Comparison of ENCODE assay signal across 26 cellular contexts in genomic region chr18:28095631-28096030, GRCh38.
"Had no signal": no experiment of that assay in that cellular context is flagged by ENCODE, and none has a peak within 500 bp of the region (broad histone marks: within the 10 kb centered on the region; RNA-seq: fewer than 3 reads in every experiment).

No MANE protein-coding gene starts in this region.

- DNase-seq: activated CD4-positive, alpha-beta memory T cell treated with anti-CD3 and anti-CD28 coated beads, Interleukin-2, amount 10 ng/mL, durations not matched to agents 7 days and 5 days; activated CD4-positive, alpha-beta T cell treated with anti-CD3 and anti-CD28 coated beads, Interleukin-2, amount 10 ng/mL, durations not matched to agents 7 days and 5 days; activated CD4-positive, CD25-positive, alpha-beta regulatory T cell; activated gamma-delta T cell; activated naive CD4-positive, alpha-beta T cell treated with anti-CD3 and anti-CD28 coated beads for 36 hours; activated T-cell treated with anti-CD3 and anti-CD28 coated beads for 4 hours; activated T-cell treated with anti-CD3 and anti-CD28 coated beads, Interleukin-2, amount 50 U/mL, for 48 hours; central memory CD4-positive, alpha-beta T cell; MG63; MV-4-11; NCI-H1092 treated with DMSO at 0.1 percent for 48 hours; NCI-H1417 treated with DMSO at 0.1 percent for 48 hours; NCI-H1694; NCI-H2029 treated with DMSO at 0.1 percent for 48 hours; NCI-H345; NCI-H510A; NCI-H526 treated with DMSO at 0.1 percent for 48 hours; NK-92 treated with Interleukin-12 subunit alpha and Interleukin-12 subunit beta, amount 100 ng/mL, for 24 hours; OCI-M1; Right ventricle myocardium superior; RPMI8226; SJCRH30; SK-N-SH; T-helper 1 cell had no signal

- ATAC-seq: activated T-helper 17 cell treated with anti-CD3 and anti-CD28 coated beads, Interleukin-2, amount 50 U/mL, for 72 hours; Panc1 had no signal

- H3K4me3 ChIP-seq: MG63, SJCRH30 had no signal

- H3K27me3 ChIP-seq: MG63, SJCRH30 had no signal

- H3K36me3 ChIP-seq: MG63, SJCRH30 had no signal
